ENCODE assay signal across 7 cellular contexts in the genomic region with DNA sequence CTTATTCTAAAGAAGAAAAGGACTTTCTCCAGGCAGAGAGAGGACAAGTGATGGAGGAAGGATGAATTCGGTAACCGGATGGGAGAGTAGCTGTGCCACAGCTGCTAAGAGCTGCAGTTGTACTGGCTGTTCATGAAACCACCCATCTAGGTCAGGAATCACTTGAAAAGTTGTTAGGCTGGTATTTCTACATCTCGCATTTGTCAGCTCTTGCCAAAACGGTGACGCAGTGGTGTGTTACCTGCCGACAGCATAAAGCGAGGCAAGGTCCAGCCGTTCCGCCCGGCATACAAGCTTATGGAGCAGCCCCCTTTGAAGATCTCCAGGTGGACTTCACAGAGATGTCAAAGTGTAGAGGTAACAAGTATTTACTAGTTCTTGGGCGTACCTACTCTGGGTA.
A peak's percentile ranks its signal among the peaks of the same experiment; 100 is the strongest.
DNase-seq lines count a peak whose midpoint lies in the region; ATAC-seq and TF ChIP-seq lines count a peak whose summit lies in the region.
"Not testable (repeated sequence)": the region's sequence is repeated elsewhere in the genome, so short reads cannot be mapped to it uniquely, and the experiment has no call there.

No MANE protein-coding gene starts in this region.

- not testable (repeated sequence) for TF ChIP-seq CTCF in LNCaP clone FGC (IDR thresholded peaks at IDR 0.05; ENCODE audit: control insufficient read depth, extremely low read depth, insufficient read depth); Peyer's patch (IDR thresholded peaks at IDR 0.05); colonic mucosa (IDR thresholded peaks at IDR 0.05); suprapubic skin (IDR thresholded peaks at IDR 0.05)

- H3K36me3 ChIP-seq in Peyer's patch; colonic mucosa; mucosa of stomach (ENCODE audit: control insufficient read depth, insufficient read depth, low read length); suprapubic skin: not testable (repeated sequence)

- not testable (repeated sequence) for H3K9me3 ChIP-seq in Peyer's patch; colonic mucosa; mucosa of stomach (ENCODE audit: control insufficient read depth, low read length); suprapubic skin

- ATAC-seq in left colon: not testable (repeated sequence)

- not testable (repeated sequence) for H3K4me1 ChIP-seq in Peyer's patch; colonic mucosa; mucosa of stomach (ENCODE audit: control insufficient read depth, insufficient read depth, low read length); suprapubic skin

- peak; percentile 23 to 60 for TF ChIP-seq POLR2A in Peyer's patch (IDR thresholded peaks at IDR 0.05)
- TF ChIP-seq POLR2A in suprapubic skin (IDR thresholded peaks at IDR 0.05): not testable (repeated sequence)

- not testable (repeated sequence) for TF ChIP-seq EP300 in suprapubic skin (IDR thresholded peaks at IDR 0.05)

- H3K27ac ChIP-seq in Peyer's patch: peak overlapping the region in 3 of 4 donors; percentile 35 to 67 (median 49)
- H3K27ac ChIP-seq in colonic mucosa: not testable (repeated sequence)
- H3K27ac ChIP-seq in suprapubic skin: peak overlapping the region; percentile 77

- not testable (repeated sequence) for H3K27me3 ChIP-seq in Peyer's patch; colonic mucosa; mucosa of stomach (ENCODE audit: control insufficient read depth, insufficient read depth, low read length); suprapubic skin

- H3K4me3 ChIP-seq in LNCaP clone FGC (ENCODE audit: low read depth, low read length) (peak overlapping the region; percentile 38), Peyer's patch (peak overlapping the region in 3 of 4 donors; percentile 5 to 36 (median 28)), colonic mucosa (peak overlapping the region; percentile 31), suprapubic skin (peak overlapping the region; percentile 44)
- H3K4me3 ChIP-seq in mucosa of stomach (ENCODE audit: low read length): not testable (repeated sequence)

- intact Hi-C loops in colonic mucosa (cut with DNase I); left colon (cut with DNase I, micrococcal nuclease): not testable (repeated sequence)

- DNase-seq in DMS153 (lab: John Stamatoyannopoulos, UW): peak; percentile 27
- DNase-seq in LNCaP clone FGC (ENCODE audit: low read depth): peak; percentile 26
- peak in 1 of 3 donors; percentile 58 for DNase-seq in Peyer's patch
- DNase-seq in colonic mucosa: peak; percentile 52
- DNase-seq in left colon: peak; percentile 37 to 50
- not testable (repeated sequence) for DNase-seq in suprapubic skin (ENCODE audit: low spot score in 2 of 2)

- not testable (repeated sequence) for H3K9ac ChIP-seq in colonic mucosa (ENCODE audit: low read depth in 2 of 2, low read length in 2 of 2)
- peak overlapping the region; percentile 47 for H3K9ac ChIP-seq in mucosa of stomach (ENCODE audit: low read length)

- WGBS in suprapubic skin: 59% methylated on average over 11 of the region's 11 CpGs
